ENCODE assay signal across 1 cellular context in the genomic region with DNA sequence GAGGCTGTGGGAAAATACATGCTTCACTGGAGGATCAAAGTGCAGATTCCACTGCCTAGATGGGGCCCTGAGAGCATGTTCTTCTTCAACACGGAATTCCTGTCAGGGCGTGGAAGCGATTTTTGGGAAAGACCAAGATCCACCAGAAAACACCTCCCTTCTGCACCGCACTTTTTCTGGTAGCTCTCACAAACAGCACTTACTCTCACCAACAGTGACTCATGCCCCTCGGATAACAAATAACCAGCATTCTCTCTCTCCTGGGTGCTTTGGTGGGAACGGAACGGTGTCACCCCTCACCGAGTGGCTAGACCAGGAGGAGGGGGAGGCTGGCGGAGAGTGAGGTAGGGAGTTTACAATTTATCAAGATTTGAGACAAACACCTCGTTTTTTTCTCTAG.
TF ChIP-seq lines count a peak whose summit lies in the region.

No MANE protein-coding gene starts in this region.

TF ChIP-seq in GM23338, 12 proteins besides CTCF, POLR2A, EP300 and RAD21 (continued from another document):
- TF ChIP-seq, protein P1, sequence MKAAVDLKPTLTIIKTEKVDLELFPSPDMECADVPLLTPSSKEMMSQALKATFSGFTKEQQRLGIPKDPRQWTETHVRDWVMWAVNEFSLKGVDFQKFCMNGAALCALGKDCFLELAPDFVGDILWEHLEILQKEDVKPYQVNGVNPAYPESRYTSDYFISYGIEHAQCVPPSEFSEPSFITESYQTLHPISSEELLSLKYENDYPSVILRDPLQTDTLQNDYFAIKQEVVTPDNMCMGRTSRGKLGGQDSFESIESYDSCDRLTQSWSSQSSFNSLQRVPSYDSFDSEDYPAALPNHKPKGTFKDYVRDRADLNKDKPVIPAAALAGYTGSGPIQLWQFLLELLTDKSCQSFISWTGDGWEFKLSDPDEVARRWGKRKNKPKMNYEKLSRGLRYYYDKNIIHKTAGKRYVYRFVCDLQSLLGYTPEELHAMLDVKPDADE (IDR thresholded peaks at IDR 0.05) = no peak
- no peak for TF ChIP-seq EZH2phosphoT487 (IDR thresholded peaks at IDR 0.05; ENCODE audit: unreplicated experiment)
- no peak for TF ChIP-seq STAT1 (IDR thresholded peaks at IDR 0.05; ENCODE audit: unreplicated experiment)
- TF ChIP-seq ZNF114 (CRISPR knock-in tag; IDR thresholded peaks at IDR 0.05) = no peak
- TF ChIP-seq, protein P2, sequence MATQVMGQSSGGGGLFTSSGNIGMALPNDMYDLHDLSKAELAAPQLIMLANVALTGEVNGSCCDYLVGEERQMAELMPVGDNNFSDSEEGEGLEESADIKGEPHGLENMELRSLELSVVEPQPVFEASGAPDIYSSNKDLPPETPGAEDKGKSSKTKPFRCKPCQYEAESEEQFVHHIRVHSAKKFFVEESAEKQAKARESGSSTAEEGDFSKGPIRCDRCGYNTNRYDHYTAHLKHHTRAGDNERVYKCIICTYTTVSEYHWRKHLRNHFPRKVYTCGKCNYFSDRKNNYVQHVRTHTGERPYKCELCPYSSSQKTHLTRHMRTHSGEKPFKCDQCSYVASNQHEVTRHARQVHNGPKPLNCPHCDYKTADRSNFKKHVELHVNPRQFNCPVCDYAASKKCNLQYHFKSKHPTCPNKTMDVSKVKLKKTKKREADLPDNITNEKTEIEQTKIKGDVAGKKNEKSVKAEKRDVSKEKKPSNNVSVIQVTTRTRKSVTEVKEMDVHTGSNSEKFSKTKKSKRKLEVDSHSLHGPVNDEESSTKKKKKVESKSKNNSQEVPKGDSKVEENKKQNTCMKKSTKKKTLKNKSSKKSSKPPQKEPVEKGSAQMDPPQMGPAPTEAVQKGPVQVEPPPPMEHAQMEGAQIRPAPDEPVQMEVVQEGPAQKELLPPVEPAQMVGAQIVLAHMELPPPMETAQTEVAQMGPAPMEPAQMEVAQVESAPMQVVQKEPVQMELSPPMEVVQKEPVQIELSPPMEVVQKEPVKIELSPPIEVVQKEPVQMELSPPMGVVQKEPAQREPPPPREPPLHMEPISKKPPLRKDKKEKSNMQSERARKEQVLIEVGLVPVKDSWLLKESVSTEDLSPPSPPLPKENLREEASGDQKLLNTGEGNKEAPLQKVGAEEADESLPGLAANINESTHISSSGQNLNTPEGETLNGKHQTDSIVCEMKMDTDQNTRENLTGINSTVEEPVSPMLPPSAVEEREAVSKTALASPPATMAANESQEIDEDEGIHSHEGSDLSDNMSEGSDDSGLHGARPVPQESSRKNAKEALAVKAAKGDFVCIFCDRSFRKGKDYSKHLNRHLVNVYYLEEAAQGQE (IDR thresholded peaks at IDR 0.05; ENCODE audit: unreplicated experiment) = no peak
- no peak for TF ChIP-seq NANOG (IDR thresholded peaks at IDR 0.05; ENCODE audit: borderline replicate concordance)
- TF ChIP-seq, protein P3, sequence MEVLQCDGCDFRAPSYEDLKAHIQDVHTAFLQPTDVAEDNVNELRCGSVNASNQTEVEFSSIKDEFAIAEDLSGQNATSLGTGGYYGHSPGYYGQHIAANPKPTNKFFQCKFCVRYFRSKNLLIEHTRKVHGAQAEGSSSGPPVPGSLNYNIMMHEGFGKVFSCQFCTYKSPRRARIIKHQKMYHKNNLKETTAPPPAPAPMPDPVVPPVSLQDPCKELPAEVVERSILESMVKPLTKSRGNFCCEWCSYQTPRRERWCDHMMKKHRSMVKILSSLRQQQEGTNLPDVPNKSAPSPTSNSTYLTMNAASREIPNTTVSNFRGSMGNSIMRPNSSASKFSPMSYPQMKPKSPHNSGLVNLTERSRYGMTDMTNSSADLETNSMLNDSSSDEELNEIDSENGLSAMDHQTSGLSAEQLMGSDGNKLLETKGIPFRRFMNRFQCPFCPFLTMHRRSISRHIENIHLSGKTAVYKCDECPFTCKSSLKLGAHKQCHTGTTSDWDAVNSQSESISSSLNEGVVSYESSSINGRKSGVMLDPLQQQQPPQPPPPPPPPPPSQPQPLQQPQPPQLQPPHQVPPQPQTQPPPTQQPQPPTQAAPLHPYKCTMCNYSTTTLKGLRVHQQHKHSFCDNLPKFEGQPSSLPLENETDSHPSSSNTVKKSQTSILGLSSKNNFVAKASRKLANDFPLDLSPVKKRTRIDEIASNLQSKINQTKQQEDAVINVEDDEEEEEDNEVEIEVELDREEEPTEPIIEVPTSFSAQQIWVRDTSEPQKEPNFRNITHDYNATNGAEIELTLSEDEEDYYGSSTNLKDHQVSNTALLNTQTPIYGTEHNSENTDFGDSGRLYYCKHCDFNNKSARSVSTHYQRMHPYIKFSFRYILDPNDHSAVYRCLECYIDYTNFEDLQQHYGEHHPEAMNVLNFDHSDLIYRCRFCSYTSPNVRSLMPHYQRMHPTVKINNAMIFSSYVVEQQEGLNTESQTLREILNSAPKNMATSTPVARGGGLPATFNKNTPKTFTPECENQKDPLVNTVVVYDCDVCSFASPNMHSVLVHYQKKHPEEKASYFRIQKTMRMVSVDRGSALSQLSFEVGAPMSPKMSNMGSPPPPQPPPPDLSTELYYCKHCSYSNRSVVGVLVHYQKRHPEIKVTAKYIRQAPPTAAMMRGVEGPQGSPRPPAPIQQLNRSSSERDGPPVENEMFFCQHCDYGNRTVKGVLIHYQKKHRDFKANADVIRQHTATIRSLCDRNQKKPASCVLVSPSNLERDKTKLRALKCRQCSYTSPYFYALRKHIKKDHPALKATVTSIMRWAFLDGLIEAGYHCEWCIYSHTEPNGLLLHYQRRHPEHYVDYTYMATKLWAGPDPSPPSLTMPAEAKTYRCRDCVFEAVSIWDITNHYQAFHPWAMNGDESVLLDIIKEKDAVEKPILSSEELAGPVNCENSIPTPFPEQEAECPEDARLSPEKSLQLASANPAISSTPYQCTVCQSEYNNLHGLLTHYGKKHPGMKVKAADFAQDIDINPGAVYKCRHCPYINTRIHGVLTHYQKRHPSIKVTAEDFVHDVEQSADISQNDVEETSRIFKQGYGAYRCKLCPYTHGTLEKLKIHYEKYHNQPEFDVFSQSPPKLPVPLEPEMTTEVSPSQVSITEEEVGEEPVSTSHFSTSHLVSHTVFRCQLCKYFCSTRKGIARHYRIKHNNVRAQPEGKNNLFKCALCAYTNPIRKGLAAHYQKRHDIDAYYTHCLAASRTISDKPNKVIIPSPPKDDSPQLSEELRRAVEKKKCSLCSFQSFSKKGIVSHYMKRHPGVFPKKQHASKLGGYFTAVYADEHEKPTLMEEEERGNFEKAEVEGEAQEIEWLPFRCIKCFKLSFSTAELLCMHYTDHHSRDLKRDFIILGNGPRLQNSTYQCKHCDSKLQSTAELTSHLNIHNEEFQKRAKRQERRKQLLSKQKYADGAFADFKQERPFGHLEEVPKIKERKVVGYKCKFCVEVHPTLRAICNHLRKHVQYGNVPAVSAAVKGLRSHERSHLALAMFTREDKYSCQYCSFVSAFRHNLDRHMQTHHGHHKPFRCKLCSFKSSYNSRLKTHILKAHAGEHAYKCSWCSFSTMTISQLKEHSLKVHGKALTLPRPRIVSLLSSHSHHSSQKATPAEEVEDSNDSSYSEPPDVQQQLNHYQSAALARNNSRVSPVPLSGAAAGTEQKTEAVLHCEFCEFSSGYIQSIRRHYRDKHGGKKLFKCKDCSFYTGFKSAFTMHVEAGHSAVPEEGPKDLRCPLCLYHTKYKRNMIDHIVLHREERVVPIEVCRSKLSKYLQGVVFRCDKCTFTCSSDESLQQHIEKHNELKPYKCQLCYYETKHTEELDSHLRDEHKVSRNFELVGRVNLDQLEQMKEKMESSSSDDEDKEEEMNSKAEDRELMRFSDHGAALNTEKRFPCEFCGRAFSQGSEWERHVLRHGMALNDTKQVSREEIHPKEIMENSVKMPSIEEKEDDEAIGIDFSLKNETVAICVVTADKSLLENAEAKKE (CRISPR knock-in tag; IDR thresholded peaks at IDR 0.05) = no peak
- TF ChIP-seq POLR2AphosphoS5 (IDR thresholded peaks at IDR 0.05; ENCODE audit: low read depth) = no peak
- no peak for TF ChIP-seq EZH2 (IDR thresholded peaks at IDR 0.05; ENCODE audit: low read depth, unreplicated experiment)
